Comparison of ENCODE assay signal across 9 cellular contexts in genomic region chr7:12731214-12731656, GRCh38. TPM values are rescaled to one million over a fixed set of nuclear protein-coding genes. Genes with fewer than 3 reads are reported as not detected.
DNase-seq lines count a peak whose midpoint lies in the region; ATAC-seq and TF ChIP-seq lines count a peak whose summit lies in the region.
"Had no signal": no experiment of that assay in that cellular context is flagged by ENCODE, and none has a peak within 500 bp of the region (broad histone marks: within the 10 kb centered on the region; RNA-seq: fewer than 3 reads in every experiment).

No MANE protein-coding gene starts in this region.

- H3K4me3 ChIP-seq in HUES48 (ENCODE audit: low read depth, low read length) (no peak overlapping the region), PC-9 (no peak overlapping the region)
- H3K4me3 ChIP-seq: sigmoid colon had no signal

- no peaks in the 10 kb centered on the region for H3K9me3 Mint-ChIP-seq in activated naive CD8-positive, alpha-beta T cell treated with anti-CD3 and anti-CD28 coated beads, Interleukin-2, amount 50 U/mL, for 24 hours
- H3K9me3 Mint-ChIP-seq: IgD-negative memory B cell had no signal

- H3K4me3 Mint-ChIP-seq in activated naive CD8-positive, alpha-beta T cell treated with anti-CD3 and anti-CD28 coated beads, Interleukin-2, amount 50 U/mL, for 24 hours: no peak overlapping the region

- H3K27me3 Mint-ChIP-seq in activated naive CD8-positive, alpha-beta T cell treated with anti-CD3 and anti-CD28 coated beads, Interleukin-2, amount 50 U/mL, for 24 hours: no peaks in the 10 kb centered on the region

- H4K20me1 ChIP-seq in PC-9 (ENCODE audit: insufficient read depth): 0 out of 2 replicates have a peak, but pooled peaks cover 3% of the 10 kb centered on the region

- intact Hi-C loops in PC-9 (cut with micrococcal nuclease; ENCODE audit: unreplicated experiment): no loop called here

- TF ChIP-seq CTCF in PC-9 (conservative IDR thresholded peaks at IDR 0.05): no peak

- peak overlapping the region; percentile 7; the same call in 1 of the 2 replicates for H3K9ac ChIP-seq in HUES48 (ENCODE audit: low read depth, low read length)

- H2AFZ ChIP-seq in PC-9: no peak overlapping the region; the same call in 1 of the 2 replicates

- H3K4me1 ChIP-seq in HUES48 (ENCODE audit: control insufficient read depth, insufficient read depth, low read length) (peaks cover 31% of the 10 kb centered on the region), PC-9 (replicated peaks; ENCODE audit: insufficient read depth) (no peaks in the 10 kb centered on the region)

- DNase-seq in ELR (ENCODE audit: low read depth): peak; percentile 50
- no peak for DNase-seq in activated naive CD8-positive, alpha-beta T cell treated with anti-CD3 and anti-CD28 coated beads, Interleukin-2, amount 50 U/mL, for 24 hours
- no peak for DNase-seq in left lobe of liver (ENCODE audit: low spot score)
- DNase-seq in PC-9: no peak
- no peak for DNase-seq in HuH-7.5 (ENCODE audit: low spot score)
- DNase-seq: sigmoid colon had no signal

- peak overlapping the region; percentile 56 for H3K27ac Mint-ChIP-seq in activated naive CD8-positive, alpha-beta T cell treated with anti-CD3 and anti-CD28 coated beads, Interleukin-2, amount 50 U/mL, for 24 hours
- H3K27ac Mint-ChIP-seq: IgD-negative memory B cell had no signal

- peak overlapping the region; percentile 81 for H3K27ac ChIP-seq in HUES48 (ENCODE audit: low read depth, low read length)
- H3K27ac ChIP-seq in PC-9: no peak overlapping the region
- H3K27ac ChIP-seq: sigmoid colon had no signal

- CTCF ChIA-PET in PC-9 (lab: Charles Lee): no interaction called here

- H3K9me2 ChIP-seq in PC-9 (ENCODE audit: insufficient read depth): no peaks in the 10 kb centered on the region

- H3K36me3 Mint-ChIP-seq in activated naive CD8-positive, alpha-beta T cell treated with anti-CD3 and anti-CD28 coated beads, Interleukin-2, amount 50 U/mL, for 24 hours (ENCODE audit: low read depth): no peaks in the 10 kb centered on the region
- H3K36me3 Mint-ChIP-seq: IgD-negative memory B cell had no signal

- no peak overlapping the region for H3K4me2 ChIP-seq in PC-9

- H3K79me2 ChIP-seq in PC-9 (ENCODE audit: low read depth): no peaks in the 10 kb centered on the region

- H3K36me3 ChIP-seq in HUES48 (ENCODE audit: control insufficient read depth, insufficient read depth, low read length) (no peaks in the 10 kb centered on the region), PC-9 (ENCODE audit: low read depth) (no peaks in the 10 kb centered on the region)
- H3K36me3 ChIP-seq: sigmoid colon had no signal

- ATAC-seq in activated naive CD8-positive, alpha-beta T cell treated with anti-CD3 and anti-CD28 coated beads, Interleukin-2, amount 50 U/mL, for 24 hours: no peak
- ATAC-seq in left lobe of liver: peak; percentile 55
- ATAC-seq in GM18858 (IDR thresholded peaks at IDR 0.05; ENCODE audit: unreplicated experiment): no peak

- POLR2A ChIA-PET in PC-9 (lab: Charles Lee; ENCODE audit: unreplicated experiment): interaction anchor here (0.9 kb wide), 1 partner anchor 320 kb away, joined by 8 read pairs; no protein-coding TSS in a partner anchor

- H3F3A ChIP-seq in PC-9 (ENCODE audit: insufficient read depth, low read depth): no peaks in the 10 kb centered on the region

- BruUV-seq in PC-9 (replicated peaks; lab: Mats Ljungman, UMichigan): no TSS peak

- H3K9me3 ChIP-seq in HUES48 (ENCODE audit: control insufficient read depth, insufficient read depth, low read length): no peaks in the 10 kb centered on the region
- no peaks in the 10 kb centered on the region for H3K9me3 ChIP-seq in PC-9 (ENCODE audit: insufficient read depth, low read depth)
- H3K9me3 ChIP-seq: sigmoid colon had no signal

- peaks cover 19% of the 10 kb centered on the region for H3K4me1 Mint-ChIP-seq in activated naive CD8-positive, alpha-beta T cell treated with anti-CD3 and anti-CD28 coated beads, Interleukin-2, amount 50 U/mL, for 24 hours

- H3K27me3 ChIP-seq in HUES48 (ENCODE audit: control insufficient read depth, insufficient read depth, low read length): no peaks in the 10 kb centered on the region
- H3K27me3 ChIP-seq in PC-9 (ENCODE audit: insufficient read depth, low read depth): no peaks in the 10 kb centered on the region
- H3K27me3 ChIP-seq: sigmoid colon had no signal

RNA-seq across cellular contexts. Expression of gene ARL4A, which starts 43.8 kb away (rescaled TPM):
- total RNA-seq in left lobe of liver: 5.8 TPM
- 17.9 and 18.0 TPM in 2 replicates for total RNA-seq in PC-9 (2021)
